Comparison of ENCODE assay signal across 14 cellular contexts in the genomic region with DNA sequence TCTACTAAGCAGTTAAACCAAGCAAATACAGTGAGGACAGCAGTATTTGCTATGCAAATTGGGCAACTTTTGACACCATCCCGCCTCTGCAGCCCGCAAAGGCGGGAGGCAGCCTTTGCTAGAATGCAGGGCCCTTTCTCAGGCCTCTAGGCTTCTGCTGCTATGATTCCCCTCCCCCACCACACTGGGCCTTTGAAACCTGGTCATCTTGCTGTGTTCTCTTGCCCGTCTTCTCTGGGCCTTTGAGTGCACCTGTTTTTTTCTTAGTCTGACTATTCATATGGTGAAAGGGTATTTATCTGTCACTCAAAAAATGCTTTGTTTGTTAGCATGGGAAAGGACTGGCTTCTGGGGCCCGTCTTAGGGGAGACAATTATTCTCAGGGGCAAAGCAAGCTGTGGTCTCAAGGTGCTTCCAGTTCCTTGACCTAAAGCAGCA.
DNase-seq lines count a peak whose midpoint lies in the region; ATAC-seq, FAIRE-seq and TF ChIP-seq lines count a peak whose summit lies in the region.
"Had no signal": no experiment of that assay in that cellular context is flagged by ENCODE, and none has a peak within 500 bp of the region (broad histone marks: within the 10 kb centered on the region; RNA-seq: fewer than 3 reads in every experiment).

No MANE protein-coding gene starts in this region.

- H3K23me2 ChIP-seq in H1 (ENCODE audit: low read depth, low read length): peaks cover 3% of the 10 kb centered on the region; the same call in 1 of the 2 replicates

- H2BK15ac ChIP-seq in H1 (ENCODE audit: low read length): no peak overlapping the region; the same call in 1 of the 2 replicates

- H3K14ac ChIP-seq in H1 (ENCODE audit: insufficient read length): no peak overlapping the region

- TF ChIP-seq CTCF in GM12864 (IDR thresholded peaks at IDR 0.05; ENCODE audit: low read depth, low read length, missing control alignments) (no peak), H1 (IDR thresholded peaks at IDR 0.05; ENCODE audit: control extremely low read depth in 1 of 3, insufficient read depth in 1 of 3, low read depth in 1 of 3, low read length in 3 of 3) (no peak)

- no peak overlapping the region for H3K9ac ChIP-seq in H1 (replicated peaks in 1 of 4; ENCODE audit: extremely low read depth in 1 of 4, low read depth in 3 of 4, low read length in 3 of 4)

- peak overlapping the region; percentile 34; the same call in 1 of the 2 replicates for H3K18ac ChIP-seq in H1 (ENCODE audit: extremely low read depth, low read length)

- H3K4me3 ChIP-seq in GM12864 (ENCODE audit: low read depth, low read length): no peak overlapping the region
- H3K4me3 ChIP-seq in H1 (ENCODE audit: extremely low read depth in 1 of 4, insufficient read depth in 2 of 4, low read depth in 3 of 4, low read length in 4 of 4): peak overlapping the region in 1 of 4 experiments; percentile 32; a peak in 2 of 8 replicates

- H2AFZ ChIP-seq in H1 (ENCODE audit: low read length): no peak overlapping the region

- H3K4me3 Mint-ChIP-seq in stimulated activated naive B cell treated with anti-CD40 and anti-IgM and Interleukin-4, amounts not matched to agents 10 μg/mL and 1 μg/mL and 100 μg/mL, for 72 hours: no peak overlapping the region
- H3K4me3 Mint-ChIP-seq: immature natural killer cell; naive thymus-derived CD4-positive, alpha-beta T cell had no signal

- H2BK5ac ChIP-seq in H1 (ENCODE audit: low read depth, low read length): peak overlapping the region; percentile 95; the same call in 1 of the 2 replicates

- H3K4ac ChIP-seq in H1 (replicated peaks; ENCODE audit: insufficient read length, low read depth, low read length): no peak overlapping the region

- H3K79me1 ChIP-seq in H1 (ENCODE audit: low read depth, low read length): no peaks in the 10 kb centered on the region

- H3K23ac ChIP-seq in H1 (ENCODE audit: insufficient read length): no peak overlapping the region

- H3K4me1 Mint-ChIP-seq in stimulated activated naive B cell treated with anti-CD40 and anti-IgM and Interleukin-4, amounts not matched to agents 10 μg/mL and 1 μg/mL and 100 μg/mL, for 72 hours: peaks cover 0 to 4% of the 10 kb centered on the region in 2 donors
- H3K4me1 Mint-ChIP-seq: immature natural killer cell; naive thymus-derived CD4-positive, alpha-beta T cell had no signal

- peak overlapping the region; percentile 93 for H2BK120ac ChIP-seq in H1 (replicated peaks; ENCODE audit: low read depth, low read length)

- H3K27ac Mint-ChIP-seq in stimulated activated naive B cell treated with anti-CD40 and anti-IgM and Interleukin-4, amounts not matched to agents 10 μg/mL and 1 μg/mL and 100 μg/mL, for 72 hours: no peak overlapping the region
- H3K27ac Mint-ChIP-seq: immature natural killer cell; naive thymus-derived CD4-positive, alpha-beta T cell had no signal

- no peak overlapping the region for H3K56ac ChIP-seq in H1 (replicated peaks; ENCODE audit: insufficient read length, low read depth, low read length)

- CTCF ChIA-PET in H1 (lab: Charles Lee; ENCODE audit: partially characterized antibody): interaction anchor here (1.0 to 1.2 kb wide), 2 partner anchors 33 to 54 kb away, joined by 3 to 4 read pairs; no protein-coding TSS in a partner anchor

- peak overlapping the region; percentile 58; the same call in 1 of the 2 replicates for H3K27ac ChIP-seq in H1 (ENCODE audit: low read depth, low read length)

- 9% methylated on average over 5 of the region's 5 CpGs; no CpG with 5 or more reads in 1 of the 2 experiments for WGBS in H1 (ENCODE audit: extremely low coverage in 1 of 2, insufficient coverage in 1 of 2, insufficient read length in 1 of 2, insufficient replicate concordance in 2 of 2, low coverage in 1 of 2, low lambda C conversion rate in 2 of 2, missing lambda C conversion rate in 1 of 2), 2 experiments

- no peaks in the 10 kb centered on the region for H3K36me3 Mint-ChIP-seq in stimulated activated naive B cell treated with anti-CD40 and anti-IgM and Interleukin-4, amounts not matched to agents 10 μg/mL and 1 μg/mL and 100 μg/mL, for 72 hours
- H3K36me3 Mint-ChIP-seq: immature natural killer cell; naive thymus-derived CD4-positive, alpha-beta T cell had no signal

- no peak overlapping the region for H4K8ac ChIP-seq in H1 (ENCODE audit: extremely low read depth, insufficient read depth, low read length)

- peak overlapping the region; percentile 81 for H4K91ac ChIP-seq in H1 (replicated peaks; ENCODE audit: insufficient read length, low read length)

- no peaks in the 10 kb centered on the region for H3K27me3 ChIP-seq in H1 (replicated peaks in 1 of 4; ENCODE audit: control insufficient read depth in 3 of 4, extremely low read depth in 1 of 4, insufficient read depth in 3 of 4, low read length in 3 of 4)

- H2BK20ac ChIP-seq in H1 (ENCODE audit: low read length): peak overlapping the region; percentile 91; the same call in 1 of the 2 replicates

- peak; percentile 87 for ATAC-seq in GM21367 (IDR thresholded peaks at IDR 0.05; ENCODE audit: unreplicated experiment)
- peak; percentile 78 for ATAC-seq in HG03066 (IDR thresholded peaks at IDR 0.05; ENCODE audit: low read depth, unreplicated experiment)
- ATAC-seq in stimulated activated naive B cell treated with anti-CD40 and anti-IgM and Interleukin-4, amounts not matched to agents 10 μg/mL and 1 μg/mL and 100 μg/mL, for 72 hours (replicated peaks): no peak
- ATAC-seq: naive thymus-derived CD4-positive, alpha-beta T cell had no signal

- no peak for TF ChIP-seq POLR2A in H1 (IDR thresholded peaks at IDR 0.05; ENCODE audit: control extremely low read depth in 1 of 2, low read depth in 2 of 2, low read length in 2 of 2)

- no peak overlapping the region for H2AK5ac ChIP-seq in H1 (ENCODE audit: low read depth, low read length)

- TF ChIP-seq RAD21 in H1 (IDR thresholded peaks at IDR 0.05 in 1 of 2, conservative IDR thresholded peaks at IDR 0.05 in 1 of 2; ENCODE audit: low read depth in 2 of 2, low read length in 2 of 2): peak; percentile 7 to 38; a peak in 2 of 4 replicates

- peak overlapping the region; percentile 99 for H2BK12ac ChIP-seq in H1 (ENCODE audit: low read depth, low read length)

- no peak overlapping the region for H4K5ac ChIP-seq in H1 (ENCODE audit: insufficient read length, low read depth, low read length)

- peak; percentile 10 for DNase-seq in GM12864 (ENCODE audit: low read depth)
- peak; percentile 63 to 70 for DNase-seq in H1 (ENCODE audit: low read depth in 1 of 2, low spot score in 2 of 2)
- no peak for DNase-seq in NCI-H1694 treated with DMSO at 0.1 percent for 48 hours (lab: John Stamatoyannopoulos, UW)
- DNase-seq in stimulated activated naive B cell treated with anti-CD40 and anti-IgM and Interleukin-4, amounts not matched to agents 10 μg/mL and 1 μg/mL and 100 μg/mL, for 72 hours: no peak
- DNase-seq in activated T-cell treated with anti-CD3 and anti-CD28 coated beads for 4 hours: no peak
- no peak for DNase-seq in NCI-H2227 (lab: John Stamatoyannopoulos, UW; ENCODE audit: unreplicated experiment)
- DNase-seq: immature natural killer cell; naive thymus-derived CD4-positive, alpha-beta T cell; NCI-H1694; OCI-M1 had no signal

- H3K9me3 Mint-ChIP-seq in stimulated activated naive B cell treated with anti-CD40 and anti-IgM and Interleukin-4, amounts not matched to agents 10 μg/mL and 1 μg/mL and 100 μg/mL, for 72 hours: no peaks in the 10 kb centered on the region

- H4K20me1 ChIP-seq in H1 (replicated peaks in 1 of 2; ENCODE audit: control insufficient read depth in 1 of 2, insufficient read depth in 2 of 2, low read length in 2 of 2): no peaks in the 10 kb centered on the region

- peak; percentile 63 for FAIRE-seq in H1 (lab: Jason Lieb, UNC)
- FAIRE-seq: TTC549, urothelium cell line had no signal

- POLR2A ChIA-PET in H1 (lab: Charles Lee; ENCODE audit: partially characterized antibody): interaction anchor here (0.7 to 1.6 kb wide), 2 partner anchors 16 to 78 kb away, joined by 3 to 7 read pairs; no protein-coding TSS in a partner anchor

- peaks cover 11 to 42% (median 21%) of the 10 kb centered on the region in 4 experiments for H3K4me1 ChIP-seq in H1 (replicated peaks in 1 of 4; ENCODE audit: control insufficient read depth in 3 of 4, insufficient read depth in 4 of 4, low read length in 3 of 4)

- H3K36me3 ChIP-seq in H1 (ENCODE audit: control insufficient read depth in 2 of 4, insufficient read depth in 4 of 4, low read length in 3 of 4): no peaks in the 10 kb centered on the region; a peak in 1 of 8 replicates

- H3K4me2 ChIP-seq in H1 (ENCODE audit: insufficient read depth in 1 of 2, low read depth in 2 of 2, low read length in 2 of 2): peak overlapping the region; percentile 26 to 48

- peak in 1 of 2 experiments; percentile 77; a peak in 1 of 3 replicates for TF ChIP-seq EP300 in H1 (IDR thresholded peaks at IDR 0.05; ENCODE audit: borderline replicate concordance in 1 of 2, low read depth in 2 of 2, low read length in 2 of 2)

- H3K9me3 ChIP-seq in H1 (ENCODE audit: insufficient read depth in 2 of 2, low read depth in 1 of 2, low read length in 1 of 2): peaks cover 0 to 9% of the 10 kb centered on the region in 2 experiments; a peak in 2 of 4 replicates

- H3K79me2 ChIP-seq in H1 (ENCODE audit: control insufficient read depth in 1 of 2, insufficient read depth in 2 of 2, low read length in 2 of 2): no peaks in the 10 kb centered on the region

- H3K27me3 Mint-ChIP-seq in stimulated activated naive B cell treated with anti-CD40 and anti-IgM and Interleukin-4, amounts not matched to agents 10 μg/mL and 1 μg/mL and 100 μg/mL, for 72 hours: peaks cover 0 to 3% of the 10 kb centered on the region in 2 donors

TF ChIP-seq in H1, 55 proteins besides CTCF, POLR2A, EP300 and RAD21 (continues in another document):
- TF ChIP-seq SIN3A (conservative IDR thresholded peaks at IDR 0.05 in 1 of 2, IDR thresholded peaks at IDR 0.05 in 1 of 2; ENCODE audit: low read depth in 1 of 2, low read length in 2 of 2): no peak
- no peak for TF ChIP-seq SP2 (IDR thresholded peaks at IDR 0.05; ENCODE audit: low read length)
- TF ChIP-seq NANOG (IDR thresholded peaks at IDR 0.05; ENCODE audit: insufficient read depth, low read depth, low read length, poor library complexity, severe bottlenecking): peak; percentile 9
- TF ChIP-seq HDAC2 (IDR thresholded peaks at IDR 0.05; ENCODE audit: borderline replicate concordance in 1 of 2, low read depth in 2 of 2, low read length in 2 of 2): peak in 1 of 2 experiments; percentile 63; a peak in 2 of 4 replicates
- TF ChIP-seq RFX5 (IDR thresholded peaks at IDR 0.05; ENCODE audit: borderline replicate concordance, low read depth, low read length): no peak
- peak; percentile 86 for TF ChIP-seq TCF12 (IDR thresholded peaks at IDR 0.05; ENCODE audit: low read depth, low read length)
- 0 out of 2 replicates have a peak, but pooled peaks have one; percentile 46 for TF ChIP-seq YY1 (IDR thresholded peaks at IDR 0.05; ENCODE audit: low read depth, low read length)
- TF ChIP-seq NRF1 (IDR thresholded peaks at IDR 0.05; ENCODE audit: low read depth, low read length): no peak
- no peak for TF ChIP-seq SIRT6 (IDR thresholded peaks at IDR 0.05; ENCODE audit: low read length)
- TF ChIP-seq SP4 (IDR thresholded peaks at IDR 0.05; ENCODE audit: low read length): no peak
- no peak for TF ChIP-seq RXRA (IDR thresholded peaks at IDR 0.05; ENCODE audit: insufficient read depth, low read depth, low read length)
- TF ChIP-seq BCL11A (IDR thresholded peaks at IDR 0.05; ENCODE audit: low read depth in 2 of 2, low read length in 2 of 2): no peak

Comparison
In these comparisons a context has a peak if more than half of its experiments do, and no peak if none do; other contexts are left out.
1. DNase-seq: peak in GM12864 (single experiment) and H1 (2 of 2); none in NCI-H1694 treated with DMSO at 0.1 percent for 48 hours (single experiment), stimulated activated naive B cell treated with anti-CD40 and anti-IgM and Interleukin-4, amounts not matched to agents 10 μg/mL and 1 μg/mL and 100 μg/mL, for 72 hours (single experiment), activated T-cell treated with anti-CD3 and anti-CD28 coated beads for 4 hours (single experiment) and NCI-H2227 (single experiment).
2. ATAC-seq: peak in GM21367 (single experiment) and HG03066 (single experiment); none in stimulated activated naive B cell treated with anti-CD40 and anti-IgM and Interleukin-4, amounts not matched to agents 10 μg/mL and 1 μg/mL and 100 μg/mL, for 72 hours (0 of 2).